38 cellular contexts compared by ENCODE assay signal in genomic region chr9:131917009-131917408, GRCh38.
"Had no signal": no experiment of that assay in that cellular context is flagged by ENCODE, and none has a peak within 500 bp of the region (broad histone marks: within the 10 kb centered on the region; RNA-seq: fewer than 3 reads in every experiment).

No MANE protein-coding gene starts in this region.

- H3K4me3 Mint-ChIP-seq: activated naive CD4-positive, alpha-beta T cell treated with anti-CD3 and anti-CD28 coated beads for 36 hours; activated naive CD4-positive, alpha-beta T cell treated with anti-CD3 and anti-CD28 coated beads, Interleukin-2, amount 10 ng/mL, durations not matched to agents 7 days and 5 days; activated naive CD4-positive, alpha-beta T cell treated with anti-CD3 and anti-CD28 coated beads, Interleukin-2, amount 50 U/mL, for 24 hours; activated naive CD8-positive, alpha-beta T cell; activated naive CD8-positive, alpha-beta T cell treated with anti-CD3 and anti-CD28 coated beads for 36 hours; activated naive CD8-positive, alpha-beta T cell treated with anti-CD3 and anti-CD28 coated beads, Interleukin-2, amount 10 ng/mL, durations not matched to agents 7 days and 5 days; activated naive CD8-positive, alpha-beta T cell treated with anti-CD3 and anti-CD28 coated beads, Interleukin-2, amount 50 U/mL, for 24 hours; activated T-cell treated with anti-CD3 and anti-CD28 coated beads, Interleukin-2, amount 50 U/mL, for 24 hours; activated T-cell treated with anti-CD3 and anti-CD28 coated beads, Interleukin-2, amount 50 U/mL, for 4 hours; activated T-helper 1 cell treated with anti-CD3 and anti-CD28 coated beads, Interleukin-12 subunit alpha, Interleukin-12 subunit beta, Interleukin-2, Interleukin-4 antibody, amounts not matched to agents 30 ng/mL and 10 ng/mL and 1 ng/mL, durations not matched to agents 14 hours and 24 hours and 36 hours; activated T-helper 17 cell treated with anti-CD3 and anti-CD28 coated beads, Interleukin-2, amount 50 U/mL, for 72 hours; brain; central memory CD8-positive, alpha-beta T cell had no signal

- H3K27ac Mint-ChIP-seq: activated naive CD4-positive, alpha-beta T cell treated with anti-CD3 and anti-CD28 coated beads for 36 hours; activated naive CD4-positive, alpha-beta T cell treated with anti-CD3 and anti-CD28 coated beads, Interleukin-2, amount 10 ng/mL, durations not matched to agents 7 days and 5 days; activated naive CD4-positive, alpha-beta T cell treated with anti-CD3 and anti-CD28 coated beads, Interleukin-2, amount 50 U/mL, for 24 hours; activated naive CD4-positive, alpha-beta T cell treated with anti-CD3 and anti-CD28 coated beads, Interleukin-2, amount 50 U/mL, for 72 hours; activated naive CD8-positive, alpha-beta T cell; activated naive CD8-positive, alpha-beta T cell treated with anti-CD3 and anti-CD28 coated beads for 36 hours; activated naive CD8-positive, alpha-beta T cell treated with anti-CD3 and anti-CD28 coated beads, Interleukin-2, amount 10 ng/mL, durations not matched to agents 7 days and 5 days; activated naive CD8-positive, alpha-beta T cell treated with anti-CD3 and anti-CD28 coated beads, Interleukin-2, amount 50 U/mL, for 24 hours; activated T-cell treated with anti-CD3 and anti-CD28 coated beads, Interleukin-2, amount 50 U/mL, for 24 hours; activated T-helper 1 cell treated with anti-CD3 and anti-CD28 coated beads, Interleukin-12 subunit alpha, Interleukin-12 subunit beta, Interleukin-2, Interleukin-4 antibody, amounts not matched to agents 30 ng/mL and 10 ng/mL and 1 ng/mL, durations not matched to agents 14 hours and 24 hours and 36 hours; activated T-helper 17 cell treated with anti-CD3 and anti-CD28 coated beads, Interleukin-2, amount 50 U/mL, for 72 hours; activated T-helper 2 cell treated with anti-CD3 and anti-CD28 coated beads, Interferon-gamma antibody, Interleukin-2, Interleukin-4, amounts not matched to agents 10 μg/mL and 5 μg/mL and 100 μg/mL, durations not matched to agents 14 hours and 24 hours and 36 hours had no signal

- H3K9me3 ChIP-seq: adrenal gland, ascending aorta, body of pancreas, breast epithelium had no signal

- H3K4me1 Mint-ChIP-seq: activated naive CD4-positive, alpha-beta T cell treated with anti-CD3 and anti-CD28 coated beads, Interleukin-2, amount 10 ng/mL, durations not matched to agents 7 days and 5 days; activated naive CD8-positive, alpha-beta T cell treated with anti-CD3 and anti-CD28 coated beads for 36 hours; activated naive CD8-positive, alpha-beta T cell treated with anti-CD3 and anti-CD28 coated beads, Interleukin-2, amount 10 ng/mL, durations not matched to agents 7 days and 5 days had no signal

- H3K9me3 Mint-ChIP-seq: activated naive CD4-positive, alpha-beta T cell treated with anti-CD3 and anti-CD28 coated beads for 36 hours; activated naive CD4-positive, alpha-beta T cell treated with anti-CD3 and anti-CD28 coated beads, Interleukin-2, amount 10 ng/mL, durations not matched to agents 7 days and 5 days; activated naive CD4-positive, alpha-beta T cell treated with anti-CD3 and anti-CD28 coated beads, Interleukin-2, amount 50 U/mL, for 24 hours; activated naive CD4-positive, alpha-beta T cell treated with anti-CD3 and anti-CD28 coated beads, Interleukin-2, amount 50 U/mL, for 72 hours; activated naive CD8-positive, alpha-beta T cell treated with anti-CD3 and anti-CD28 coated beads for 36 hours; activated naive CD8-positive, alpha-beta T cell treated with anti-CD3 and anti-CD28 coated beads, Interleukin-2, amount 10 ng/mL, durations not matched to agents 7 days and 5 days; activated naive CD8-positive, alpha-beta T cell treated with anti-CD3 and anti-CD28 coated beads, Interleukin-2, amount 50 U/mL, for 24 hours; activated T-cell treated with anti-CD3 and anti-CD28 coated beads, Interleukin-2, amount 50 U/mL, for 24 hours; activated T-cell treated with anti-CD3 and anti-CD28 coated beads, Interleukin-2, amount 50 U/mL, for 4 hours; activated T-helper 1 cell treated with anti-CD3 and anti-CD28 coated beads, Interleukin-12 subunit alpha, Interleukin-12 subunit beta, Interleukin-2, Interleukin-4 antibody, amounts not matched to agents 30 ng/mL and 10 ng/mL and 1 ng/mL, durations not matched to agents 14 hours and 24 hours and 36 hours; activated T-helper 17 cell treated with anti-CD3 and anti-CD28 coated beads, Interleukin-2, amount 50 U/mL, for 72 hours; activated T-helper 2 cell treated with anti-CD3 and anti-CD28 coated beads, Interferon-gamma antibody, Interleukin-2, Interleukin-4, amounts not matched to agents 10 μg/mL and 5 μg/mL and 100 μg/mL, durations not matched to agents 14 hours and 24 hours and 36 hours; central memory CD8-positive, alpha-beta T cell had no signal

- H3K27ac ChIP-seq: adrenal gland, ascending aorta, body of pancreas, brain microvascular endothelial cell, breast epithelium, cardiac muscle cell had no signal

- H3K4me1 ChIP-seq: adrenal gland, ascending aorta, body of pancreas, breast epithelium had no signal

- H3K27me3 Mint-ChIP-seq: activated naive CD4-positive, alpha-beta T cell treated with anti-CD3 and anti-CD28 coated beads, Interleukin-2, amount 10 ng/mL, durations not matched to agents 7 days and 5 days; activated naive CD4-positive, alpha-beta T cell treated with anti-CD3 and anti-CD28 coated beads, Interleukin-2, amount 50 U/mL, for 24 hours; activated naive CD8-positive, alpha-beta T cell; activated naive CD8-positive, alpha-beta T cell treated with anti-CD3 and anti-CD28 coated beads for 36 hours; activated naive CD8-positive, alpha-beta T cell treated with anti-CD3 and anti-CD28 coated beads, Interleukin-2, amount 10 ng/mL, durations not matched to agents 7 days and 5 days; activated naive CD8-positive, alpha-beta T cell treated with anti-CD3 and anti-CD28 coated beads, Interleukin-2, amount 50 U/mL, for 24 hours; activated T-cell treated with anti-CD3 and anti-CD28 coated beads, Interleukin-2, amount 50 U/mL, for 24 hours; activated T-helper 17 cell treated with anti-CD3 and anti-CD28 coated beads, Interleukin-2, amount 50 U/mL, for 72 hours; brain; central memory CD8-positive, alpha-beta T cell had no signal

- H3K36me3 Mint-ChIP-seq: activated naive CD4-positive, alpha-beta T cell treated with anti-CD3 and anti-CD28 coated beads, Interleukin-2, amount 10 ng/mL, durations not matched to agents 7 days and 5 days; activated naive CD4-positive, alpha-beta T cell treated with anti-CD3 and anti-CD28 coated beads, Interleukin-2, amount 50 U/mL, for 72 hours had no signal

- H3K36me3 ChIP-seq: adrenal gland, ascending aorta, brain microvascular endothelial cell, breast epithelium, cardiac muscle cell had no signal

- ATAC-seq: activated naive CD4-positive, alpha-beta T cell treated with anti-CD3 and anti-CD28 coated beads, Interleukin-2, amount 50 U/mL, for 72 hours; activated naive CD8-positive, alpha-beta T cell treated with anti-CD3 and anti-CD28 coated beads, Interleukin-2, amount 50 U/mL, for 24 hours; activated T-cell treated with anti-CD3 and anti-CD28 coated beads, Interleukin-2, amount 50 U/mL, for 4 hours; activated T-helper 17 cell treated with anti-CD3 and anti-CD28 coated beads, Interleukin-2, amount 50 U/mL, for 72 hours; body of pancreas had no signal

- H3K4me3 ChIP-seq: adrenal gland, ascending aorta, body of pancreas, breast epithelium, cardiac muscle cell had no signal

- H3K27me3 ChIP-seq: adrenal gland, ascending aorta, body of pancreas, brain microvascular endothelial cell, breast epithelium, cardiac muscle cell had no signal

- DNase-seq: activated effector memory CD4-positive, alpha-beta T cell treated with anti-CD3 and anti-CD28 coated beads, Interleukin-2, amount 50 U/mL, for 16 hours; activated effector memory CD4-positive, alpha-beta T cell treated with Interleukin-2 at 50 U/mL for 16 hours; activated gamma-delta T cell; activated gamma-delta T cell treated with Interleukin-2 at 50 U/mL for 16 hours; activated naive CD4-positive, alpha-beta T cell; activated naive CD4-positive, alpha-beta T cell treated with anti-CD3 and anti-CD28 coated beads for 36 hours; activated naive CD4-positive, alpha-beta T cell treated with anti-CD3 and anti-CD28 coated beads, Interleukin-2, amount 10 ng/mL, durations not matched to agents 7 days and 5 days; activated naive CD4-positive, alpha-beta T cell treated with anti-CD3 and anti-CD28 coated beads, Interleukin-2, amount 50 U/mL, for 16 hours; activated naive CD4-positive, alpha-beta T cell treated with Interleukin-2 at 50 U/mL for 16 hours; activated naive CD8-positive, alpha-beta T cell treated with anti-CD3 and anti-CD28 coated beads for 36 hours; activated naive CD8-positive, alpha-beta T cell treated with anti-CD3 and anti-CD28 coated beads, Interleukin-2, amount 10 ng/mL, durations not matched to agents 7 days and 5 days; activated naive CD8-positive, alpha-beta T cell treated with anti-CD3 and anti-CD28 coated beads, Interleukin-2, amount 50 U/mL, for 24 hours; activated T-cell treated with anti-CD3 and anti-CD28 coated beads for 4 hours; activated T-cell treated with anti-CD3 and anti-CD28 coated beads, Interleukin-2, amount 50 U/mL, for 1 hour; activated T-cell treated with anti-CD3 and anti-CD28 coated beads, Interleukin-2, amount 50 U/mL, for 24 hours; activated T-cell treated with anti-CD3 and anti-CD28 coated beads, Interleukin-2, amount 50 U/mL, for 4 hours; activated T-cell treated with anti-CD3 and anti-CD28 coated beads, Interleukin-2, amount 50 U/mL, for 48 hours; adrenal gland; amniotic stem cell; amygdala; anterior cingulate cortex; aorta; body of pancreas; brain microvascular endothelial cell; caudate nucleus; central memory CD4-positive, alpha-beta T cell; cerebellar nuclear complex had no signal
